In the genomic region with DNA sequence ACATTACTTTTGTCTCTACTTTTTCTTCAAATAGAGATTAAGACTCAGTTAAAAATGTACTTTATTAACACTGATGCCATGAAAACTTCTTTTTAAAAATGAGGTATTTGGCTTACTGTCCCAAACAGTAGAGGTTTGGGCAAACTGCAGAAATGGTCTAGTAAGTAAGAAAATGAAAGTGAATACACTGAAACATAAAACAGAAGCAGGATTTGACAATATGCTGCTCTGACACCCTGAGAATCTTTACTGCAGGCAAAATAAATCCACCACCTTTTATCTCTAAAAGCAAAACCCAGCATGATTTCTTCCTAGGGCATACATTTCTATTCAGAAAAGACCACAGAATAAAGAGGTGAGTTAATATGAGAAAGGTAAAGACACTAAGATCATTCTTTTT, we compare ENCODE assay signal across 25 cellular contexts.
DNase-seq lines count a peak whose midpoint lies in the region; ATAC-seq, FAIRE-seq and TF ChIP-seq lines count a peak whose summit lies in the region.
"Had no signal": no experiment of that assay in that cellular context is flagged by ENCODE, and none has a peak within 500 bp of the region (broad histone marks: within the 10 kb centered on the region; RNA-seq: fewer than 3 reads in every experiment).

No MANE protein-coding gene starts in this region.

- H3K56ac ChIP-seq in H1 (replicated peaks; ENCODE audit: insufficient read length, low read depth, low read length), result peak overlapping the region; percentile 25

- H2BK120ac ChIP-seq in H1 (replicated peaks; ENCODE audit: low read depth, low read length), result peak overlapping the region; percentile 77
- H2BK120ac ChIP-seq in trophoblast cell (ENCODE audit: insufficient read depth, low read length, poor library complexity), result no peak overlapping the region

- H3K27ac Mint-ChIP-seq in Caco-2 (ENCODE audit: unreplicated experiment), result peak overlapping the region; percentile 27
- H3K27ac Mint-ChIP-seq: activated CD4-positive, alpha-beta memory T cell treated with anti-CD3 and anti-CD28 coated beads for 36 hours; CD4-positive, alpha-beta T cell; HFFc6; stimulated activated effector memory CD8-positive, alpha-beta T cell treated with anti-CD3 and anti-CD28 coated beads, Interleukin-12 subunit alpha, Interleukin-12 subunit beta, amount 100 ng/mL, for 72 hours had no signal

- H2BK20ac ChIP-seq in H1 (ENCODE audit: low read length), result no peak overlapping the region; the same call in 1 of the 2 replicates

- peaks cover 38% of the 10 kb centered on the region for H3K4me1 ChIP-seq in Caco-2
- peaks cover 49% of the 10 kb centered on the region for H3K4me1 ChIP-seq in HUES48 (ENCODE audit: control insufficient read depth, insufficient read depth, low read length)
- H3K4me1 ChIP-seq in H1 (replicated peaks in 1 of 4; ENCODE audit: control insufficient read depth in 3 of 4, insufficient read depth in 4 of 4, low read length in 3 of 4), result peaks cover 4 to 22% (median 13%) of the 10 kb centered on the region in 4 experiments; a peak in 6 of 7 replicates
- peaks cover 7 to 10% of the 10 kb centered on the region in 2 experiments for H3K4me1 ChIP-seq in trophoblast cell (ENCODE audit: control insufficient read depth in 1 of 2, insufficient read depth in 2 of 2, low read length in 2 of 2)
- H3K4me1 ChIP-seq: suprapubic skin had no signal

- H3K4ac ChIP-seq in H1 (replicated peaks; ENCODE audit: insufficient read length, low read depth, low read length), result no peak overlapping the region
- H3K4ac ChIP-seq in trophoblast cell (ENCODE audit: low read depth, low read length), result no peak overlapping the region

- no peaks in the 10 kb centered on the region for H3K27me3 ChIP-seq in Caco-2 (replicated peaks; ENCODE audit: control insufficient read depth, insufficient read depth, low read length)
- no peaks in the 10 kb centered on the region for H3K27me3 ChIP-seq in HUES48 (ENCODE audit: control insufficient read depth, insufficient read depth, low read length)
- H3K27me3 ChIP-seq in H1 (replicated peaks in 1 of 4; ENCODE audit: control insufficient read depth in 3 of 4, extremely low read depth in 1 of 4, insufficient read depth in 3 of 4, low read length in 3 of 4), result no peaks in the 10 kb centered on the region
- H3K27me3 ChIP-seq in trophoblast cell (ENCODE audit: insufficient read depth, low read length), result no peaks in the 10 kb centered on the region
- H3K27me3 ChIP-seq: MG63, spleen, suprapubic skin had no signal

- in situ Hi-C loops in G401 (cut with HindIII; ENCODE audit: low sequenced_read_pairs), result no loop called here

- no peaks in the 10 kb centered on the region for H3K79me2 ChIP-seq in H1 (ENCODE audit: control insufficient read depth in 1 of 2, insufficient read depth in 2 of 2, low read length in 2 of 2)
- peaks cover 5% of the 10 kb centered on the region for H3K79me2 ChIP-seq in trophoblast cell (ENCODE audit: control insufficient read depth, insufficient read depth, low read length, poor library complexity)

- peak overlapping the region; percentile 81 for H4K5ac ChIP-seq in H1 (ENCODE audit: insufficient read length, low read depth, low read length)

- no peak for TF ChIP-seq RAD21 in H1 (IDR thresholded peaks at IDR 0.05 in 1 of 2, conservative IDR thresholded peaks at IDR 0.05 in 1 of 2; ENCODE audit: low read depth in 2 of 2, low read length in 2 of 2)

- TF ChIP-seq CTCF in Caco-2 (IDR thresholded peaks at IDR 0.05; ENCODE audit: insufficient read depth in 1 of 2, low read depth in 1 of 2, low read length in 1 of 2, severe bottlenecking in 1 of 2, unreplicated experiment in 1 of 2), result no peak
- TF ChIP-seq CTCF in H1 (IDR thresholded peaks at IDR 0.05; ENCODE audit: control extremely low read depth in 1 of 3, insufficient read depth in 1 of 3, low read depth in 1 of 3, low read length in 3 of 3), result no peak

- H3K27ac ChIP-seq in HUES48 (ENCODE audit: low read depth, low read length) (peak overlapping the region; percentile 93), H1 (ENCODE audit: low read depth, low read length) (no peak overlapping the region), trophoblast cell (ENCODE audit: low read depth, low read length) (peak overlapping the region; percentile 74)
- H3K27ac ChIP-seq: suprapubic skin had no signal

- H3K27me3 Mint-ChIP-seq in Caco-2 (ENCODE audit: insufficient read depth, unreplicated experiment), result no peaks in the 10 kb centered on the region
- H3K27me3 Mint-ChIP-seq: activated CD4-positive, alpha-beta memory T cell treated with anti-CD3 and anti-CD28 coated beads for 36 hours; CD4-positive, alpha-beta T cell had no signal

- H3K79me1 ChIP-seq in H1 (ENCODE audit: low read depth, low read length) (no peaks in the 10 kb centered on the region), trophoblast cell (ENCODE audit: low read length) (peaks cover 12% of the 10 kb centered on the region)

- no peak overlapping the region for H4K8ac ChIP-seq in H1 (ENCODE audit: extremely low read depth, insufficient read depth, low read length)
- no peak overlapping the region for H4K8ac ChIP-seq in trophoblast cell (ENCODE audit: low read depth, low read length)

- no peak overlapping the region for H3K4me3 Mint-ChIP-seq in Caco-2 (ENCODE audit: unreplicated experiment)
- H3K4me3 Mint-ChIP-seq: activated CD4-positive, alpha-beta memory T cell treated with anti-CD3 and anti-CD28 coated beads for 36 hours; CD4-positive, alpha-beta T cell; HFFc6; stimulated activated effector memory CD8-positive, alpha-beta T cell treated with anti-CD3 and anti-CD28 coated beads, Interleukin-12 subunit alpha, Interleukin-12 subunit beta, amount 100 ng/mL, for 72 hours had no signal

- no peak overlapping the region for H3K9ac ChIP-seq in HUES48 (ENCODE audit: low read depth, low read length)
- H3K9ac ChIP-seq in H1 (replicated peaks in 1 of 4; ENCODE audit: extremely low read depth in 1 of 4, low read depth in 3 of 4, low read length in 3 of 4), result no peak overlapping the region
- H3K9ac ChIP-seq in trophoblast cell (ENCODE audit: low read length), result no peak overlapping the region

- no peaks in the 10 kb centered on the region for H3K36me3 ChIP-seq in Caco-2 (ENCODE audit: control insufficient read depth, insufficient read depth, low read length)
- no peaks in the 10 kb centered on the region for H3K36me3 ChIP-seq in HUES48 (ENCODE audit: control insufficient read depth, insufficient read depth, low read length)
- no peaks in the 10 kb centered on the region for H3K36me3 ChIP-seq in H1 (ENCODE audit: control insufficient read depth in 2 of 4, insufficient read depth in 4 of 4, low read length in 3 of 4)
- H3K36me3 ChIP-seq in trophoblast cell (ENCODE audit: control insufficient read depth in 1 of 2, insufficient read depth in 2 of 2, low read length in 2 of 2), result no peaks in the 10 kb centered on the region
- H3K36me3 ChIP-seq: MG63, suprapubic skin had no signal

- H3K18ac ChIP-seq in H1 (ENCODE audit: extremely low read depth, low read length) (no peak overlapping the region; the same call in 1 of the 2 replicates), trophoblast cell (ENCODE audit: low read length) (no peak overlapping the region)

- H3K14ac ChIP-seq in H1 (ENCODE audit: insufficient read length) (no peak overlapping the region), trophoblast cell (ENCODE audit: low read length) (no peak overlapping the region)

- H3K9me3 Mint-ChIP-seq in Caco-2 (ENCODE audit: unreplicated experiment), result no peaks in the 10 kb centered on the region
- H3K9me3 Mint-ChIP-seq: activated CD4-positive, alpha-beta memory T cell treated with anti-CD3 and anti-CD28 coated beads for 36 hours; CD4-positive, alpha-beta T cell; HFFc6; stimulated activated effector memory CD8-positive, alpha-beta T cell treated with anti-CD3 and anti-CD28 coated beads, Interleukin-12 subunit alpha, Interleukin-12 subunit beta, amount 100 ng/mL, for 72 hours had no signal

- no peak overlapping the region for H3K4me3 ChIP-seq in Caco-2 (ENCODE audit: low read depth, low read length)
- peak overlapping the region; percentile 4 for H3K4me3 ChIP-seq in HUES48 (ENCODE audit: low read depth, low read length)
- H3K4me3 ChIP-seq in H1 (ENCODE audit: extremely low read depth in 1 of 4, insufficient read depth in 2 of 4, low read depth in 3 of 4, low read length in 4 of 4), result peak overlapping the region in 1 of 4 experiments; percentile 37; a peak in 2 of 8 replicates
- no peak overlapping the region for H3K4me3 ChIP-seq in trophoblast cell (ENCODE audit: low read depth, low read length)
- H3K4me3 ChIP-seq: MG63, spleen, suprapubic skin had no signal

- no peaks in the 10 kb centered on the region for H3K23me2 ChIP-seq in H1 (ENCODE audit: low read depth, low read length)

- intact Hi-C loops in Caco-2 (cut with micrococcal nuclease; ENCODE audit: unreplicated experiment), result no loop called here

- POLR2A ChIA-PET in Caco-2 (lab: Charles Lee) (no interaction called here), H1 (lab: Charles Lee; ENCODE audit: partially characterized antibody) (no interaction called here)

- no peak for TF ChIP-seq EP300 in H1 (IDR thresholded peaks at IDR 0.05; ENCODE audit: borderline replicate concordance in 1 of 2, low read depth in 2 of 2, low read length in 2 of 2)

- DNase-seq in Caco-2 (no peak), H1 (ENCODE audit: low read depth in 1 of 2, low spot score in 2 of 2) (no peak), trophoblast cell (no peak), NOMO-1 (lab: John Stamatoyannopoulos, UW; ENCODE audit: unreplicated experiment in 2 of 2) (no peak), G401 (ENCODE audit: low spot score) (no peak)
- DNase-seq: activated CD4-positive, alpha-beta memory T cell treated with anti-CD3 and anti-CD28 coated beads for 36 hours; activated naive CD4-positive, alpha-beta T cell; activated T-cell treated with anti-CD3 and anti-CD28 coated beads for 4 hours; CD4-positive, alpha-beta T cell; EL; HFFc6; KBM-7; MG63; NCI-H2107; nucleus accumbens; PC-3; spleen; stimulated activated CD4-positive, alpha-beta T cell treated with anti-CD3 and anti-CD28 coated beads, Interleukin-2, amount 100 ng/mL, for 48 hours; T1000 had no signal

- no peak for TF ChIP-seq POLR2A in H1 (IDR thresholded peaks at IDR 0.05; ENCODE audit: control extremely low read depth in 1 of 2, low read depth in 2 of 2, low read length in 2 of 2)

- no peak overlapping the region for H4K91ac ChIP-seq in H1 (replicated peaks; ENCODE audit: insufficient read length, low read length)
- no peak overlapping the region for H4K91ac ChIP-seq in trophoblast cell (ENCODE audit: low read depth, low read length)

- H3K4me2 ChIP-seq in H1 (ENCODE audit: insufficient read depth in 1 of 2, low read depth in 2 of 2, low read length in 2 of 2) (peak overlapping the region; percentile 69 to 78; a peak in 3 of 4 replicates), trophoblast cell (ENCODE audit: low read length) (no peak overlapping the region)

- no peak overlapping the region for H2BK15ac ChIP-seq in H1 (ENCODE audit: low read length)

- H3K36me3 Mint-ChIP-seq in Caco-2 (ENCODE audit: insufficient read depth, unreplicated experiment), result no peaks in the 10 kb centered on the region
- H3K36me3 Mint-ChIP-seq: activated CD4-positive, alpha-beta memory T cell treated with anti-CD3 and anti-CD28 coated beads for 36 hours had no signal

- no peaks in the 10 kb centered on the region for H4K20me1 ChIP-seq in H1 (replicated peaks in 1 of 2; ENCODE audit: control insufficient read depth in 1 of 2, insufficient read depth in 2 of 2, low read length in 2 of 2)

- no peaks in the 10 kb centered on the region for H3K9me3 ChIP-seq in Caco-2
- no peaks in the 10 kb centered on the region for H3K9me3 ChIP-seq in HUES48 (ENCODE audit: control insufficient read depth, insufficient read depth, low read length)
- H3K9me3 ChIP-seq in H1 (ENCODE audit: insufficient read depth in 2 of 2, low read depth in 1 of 2, low read length in 1 of 2), result no peaks in the 10 kb centered on the region
- H3K9me3 ChIP-seq in trophoblast cell (ENCODE audit: insufficient read depth, low read depth, low read length), result no peaks in the 10 kb centered on the region
- H3K9me3 ChIP-seq: MG63, spleen, suprapubic skin had no signal

- H2BK5ac ChIP-seq in H1 (ENCODE audit: low read depth, low read length) (peak overlapping the region; percentile 82), trophoblast cell (ENCODE audit: low read depth, low read length, poor library complexity) (no peak overlapping the region)

- H2BK12ac ChIP-seq in H1 (ENCODE audit: low read depth, low read length) (no peak overlapping the region), trophoblast cell (ENCODE audit: low read length) (no peak overlapping the region)

- H2AFZ ChIP-seq in H1 (ENCODE audit: low read length) (no peak overlapping the region), trophoblast cell (ENCODE audit: insufficient read depth, low read length, poor library complexity) (no peak overlapping the region)

- H3K23ac ChIP-seq in H1 (ENCODE audit: insufficient read length) (no peak overlapping the region), trophoblast cell (ENCODE audit: low read length) (no peak overlapping the region)

- ATAC-seq in HG03432 (IDR thresholded peaks at IDR 0.05; ENCODE audit: unreplicated experiment) (no peak), GM21390 (IDR thresholded peaks at IDR 0.05; ENCODE audit: unreplicated experiment) (no peak)
- ATAC-seq: PC-3; Right ventricle myocardium inferior; stimulated activated effector memory CD8-positive, alpha-beta T cell treated with anti-CD3 and anti-CD28 coated beads, Interleukin-12 subunit alpha, Interleukin-12 subunit beta, amount 100 ng/mL, for 72 hours had no signal

- CTCF ChIA-PET in Caco-2 (lab: Charles Lee) (no interaction called here), H1 (lab: Charles Lee; ENCODE audit: partially characterized antibody) (interaction anchor here (1.4 kb wide), 1 partner anchor 11 kb away, joined by 6 read pairs; no protein-coding TSS in a partner anchor)

- FAIRE-seq in H1 (lab: Jason Lieb, UNC), result peak; percentile 28

- H3K4me1 Mint-ChIP-seq in Caco-2 (ENCODE audit: low read depth, unreplicated experiment), result peaks cover 36% of the 10 kb centered on the region
- H3K4me1 Mint-ChIP-seq: stimulated activated effector memory CD8-positive, alpha-beta T cell treated with anti-CD3 and anti-CD28 coated beads, Interleukin-12 subunit alpha, Interleukin-12 subunit beta, amount 100 ng/mL, for 72 hours had no signal

- no peak overlapping the region for H4K12ac ChIP-seq in trophoblast cell (ENCODE audit: low read depth, low read length)

- BruUV-seq in Caco-2 (replicated peaks; lab: Mats Ljungman, UMichigan), result TSS peak; percentile 67

- H2AK5ac ChIP-seq in H1 (ENCODE audit: low read depth, low read length) (no peak overlapping the region), trophoblast cell (ENCODE audit: low read length) (no peak overlapping the region)
